In the genomic region with DNA sequence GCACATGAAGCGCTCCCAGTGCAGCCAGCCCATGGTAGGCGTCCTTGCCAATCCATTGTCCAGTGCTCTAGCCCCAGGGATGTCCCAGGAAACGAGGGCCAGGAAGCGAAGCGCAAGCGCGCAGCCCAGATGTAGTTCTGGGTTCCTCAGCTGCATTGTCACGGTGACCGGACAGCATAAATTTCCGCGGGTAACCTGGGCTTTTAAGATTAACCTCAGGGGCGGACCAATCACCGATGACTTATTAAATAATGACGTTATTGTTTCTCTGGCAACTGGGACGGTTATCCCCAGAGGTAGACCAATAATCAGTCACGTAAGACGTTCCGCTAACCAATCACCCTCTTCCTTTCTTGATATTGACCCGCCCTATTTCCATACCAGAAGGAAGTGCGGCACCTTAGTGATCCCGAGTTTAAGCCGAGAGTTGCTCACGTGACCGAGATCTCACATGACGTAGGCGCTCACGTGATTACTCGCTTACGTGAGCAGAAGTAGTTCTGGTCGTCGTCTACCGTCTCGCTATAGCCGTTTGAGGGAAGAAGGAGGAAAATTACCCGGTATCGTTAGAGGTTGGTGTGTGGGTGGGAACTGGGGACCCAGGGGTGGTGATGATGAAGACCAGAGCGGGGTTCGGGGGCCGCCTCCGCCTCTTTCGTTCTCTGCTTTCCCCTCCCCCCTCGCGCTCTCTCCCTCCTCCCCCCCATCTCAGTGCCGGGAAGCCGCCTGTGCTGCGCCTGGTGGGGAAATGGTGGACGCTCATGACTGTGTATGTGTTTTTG, we compare ENCODE assay signal across 8 cellular contexts. TPM values are rescaled to one million over a fixed set of nuclear protein-coding genes. Genes with fewer than 3 reads are reported as not detected.
DNase-seq lines count a peak whose midpoint lies in the region; ATAC-seq and TF ChIP-seq lines count a peak whose summit lies in the region.

A gene (minus strand): TSS at position 178 of the 782 bp plus-strand sequence. CDS start 22 bp downstream, at position 156.
A gene with protein sequence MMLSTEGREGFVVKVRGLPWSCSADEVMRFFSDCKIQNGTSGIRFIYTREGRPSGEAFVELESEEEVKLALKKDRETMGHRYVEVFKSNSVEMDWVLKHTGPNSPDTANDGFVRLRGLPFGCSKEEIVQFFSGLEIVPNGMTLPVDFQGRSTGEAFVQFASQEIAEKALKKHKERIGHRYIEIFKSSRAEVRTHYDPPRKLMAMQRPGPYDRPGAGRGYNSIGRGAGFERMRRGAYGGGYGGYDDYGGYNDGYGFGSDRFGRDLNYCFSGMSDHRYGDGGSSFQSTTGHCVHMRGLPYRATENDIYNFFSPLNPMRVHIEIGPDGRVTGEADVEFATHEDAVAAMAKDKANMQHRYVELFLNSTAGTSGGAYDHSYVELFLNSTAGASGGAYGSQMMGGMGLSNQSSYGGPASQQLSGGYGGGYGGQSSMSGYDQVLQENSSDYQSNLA (plus strand): TSS at position 475 of the 782 bp plus-strand sequence. CDS start 3,767 bp downstream, outside the sequence.

- H3K23ac ChIP-seq in trophoblast cell (ENCODE audit: low read length) = no peak within 1 kb of the TSS

- H3K27ac Mint-ChIP-seq in T-cell = peak within 1 kb of the TSS; percentile 98 to 99

- H3K4me1 Mint-ChIP-seq in T-cell = peaks cover 25 to 39% (median 38%) of the 10 kb centered on the region in 3 donors

- H3K79me1 ChIP-seq in trophoblast cell (ENCODE audit: low read length) = peaks cover 2% of the 10 kb centered on the region

- H2BK12ac ChIP-seq in trophoblast cell (ENCODE audit: low read length) = no peak within 1 kb of the TSS

- H3K14ac ChIP-seq in trophoblast cell (ENCODE audit: low read length) = peak within 1 kb of the TSS; percentile 79

- DNase-seq in NCI-H1436 treated with DMSO at 0.1 percent for 48 hours (lab: John Stamatoyannopoulos, UW) (peak; percentile 99), T-cell (peak; percentile 60 to 92 (median 86)), cardiac septum (ENCODE audit: low spot score) (peak; percentile 94), trophoblast cell (peak; percentile 92 to 97), transverse colon (peak; percentile 92)

- H2AFZ ChIP-seq in trophoblast cell (ENCODE audit: insufficient read depth, low read length, poor library complexity) = peak within 1 kb of the TSS; percentile 35

- TF ChIP-seq POLR2A in transverse colon (IDR thresholded peaks at IDR 0.05) = peak; percentile 86

- in situ Hi-C loops in transverse colon (cut with MboI; ENCODE audit: low pct_ligation_motif_present in 1 of 4, low pct_unique_long_range_greater_than_20kb in 1 of 4, low sequenced_read_pairs in 3 of 4) = loop anchor here in 2 of 4 donors (25.0 kb wide), 2 partner anchors 229 to 354 kb away; no protein-coding TSS in a partner anchor

- peak within 1 kb of the TSS; percentile 90 for H2BK5ac ChIP-seq in trophoblast cell (ENCODE audit: low read depth, low read length, poor library complexity)

- H3K27ac ChIP-seq in adipose tissue (ENCODE audit: low read depth, low read length) (peak within 1 kb of the TSS; percentile 90), trophoblast cell (ENCODE audit: low read depth, low read length) (peak within 1 kb of the TSS; percentile 85), transverse colon (peak within 1 kb of the TSS; percentile 81 to 94 (median 92))

- H2AK5ac ChIP-seq in trophoblast cell (ENCODE audit: low read length) = no peak within 1 kb of the TSS

- H2BK120ac ChIP-seq in trophoblast cell (ENCODE audit: insufficient read depth, low read length, poor library complexity) = peak within 1 kb of the TSS; percentile 49

- no peaks in the 10 kb centered on the region for H3K9me3 Mint-ChIP-seq in T-cell

- peak within 1 kb of the TSS; percentile 46 for H3K4ac ChIP-seq in trophoblast cell (ENCODE audit: low read depth, low read length)

- peaks cover 18% of the 10 kb centered on the region for H3K36me3 Mint-ChIP-seq in T-cell

- peaks cover 4% of the 10 kb centered on the region for H3K79me2 ChIP-seq in trophoblast cell (ENCODE audit: control insufficient read depth, insufficient read depth, low read length, poor library complexity)

- POLR2A ChIA-PET in T-cell (lab: Charles Lee) = interaction anchor here in 1 of 2 donors (0.6 kb wide), 1 partner anchor 746 kb away, joined by 3 read pairs; no protein-coding TSS in a partner anchor

- H4K91ac ChIP-seq in trophoblast cell (ENCODE audit: low read depth, low read length) = peak within 1 kb of the TSS; percentile 69

- H3K4me1 ChIP-seq in trophoblast cell (ENCODE audit: control insufficient read depth in 1 of 2, insufficient read depth in 2 of 2, low read length in 2 of 2) (no peaks in the 10 kb centered on the region), transverse colon (peaks cover 0 to 31% (median 2%) of the 10 kb centered on the region in 4 donors)

- peak within 1 kb of the TSS; percentile 89 for H3K18ac ChIP-seq in trophoblast cell (ENCODE audit: low read length)

- peak within 1 kb of the TSS; percentile 93 for H3K4me2 ChIP-seq in trophoblast cell (ENCODE audit: low read length)

- WGBS in adipose tissue, 3 donors = 0 to 25% (median 1%) methylated on average over 40 to 46 of the region's 47 CpGs
- no CpG with 5 or more reads among the region's 47 CpGs for WGBS in trophoblast cell (ENCODE audit: extremely low coverage, insufficient coverage, insufficient read length)
- 47% methylated on average over 46 of the region's 47 CpGs; no CpG with 5 or more reads in 1 of the 2 donors for WGBS in transverse colon (ENCODE audit: low coverage in 1 of 2), 2 donors

- H3K36me3 ChIP-seq in trophoblast cell (ENCODE audit: control insufficient read depth in 1 of 2, insufficient read depth in 2 of 2, low read length in 2 of 2) (peaks cover 10 to 16% of the 10 kb centered on the region in 2 experiments), transverse colon (no peaks in the 10 kb centered on the region)

- peak within 1 kb of the TSS; percentile 90 for H3K9ac ChIP-seq in trophoblast cell (ENCODE audit: low read length)

- H3K27me3 ChIP-seq in trophoblast cell (ENCODE audit: insufficient read depth, low read length) = no peaks in the 10 kb centered on the region
- no peaks in the 10 kb centered on the region for H3K27me3 ChIP-seq in transverse colon

- peak within 1 kb of the TSS; percentile 77 for H4K12ac ChIP-seq in trophoblast cell (ENCODE audit: low read depth, low read length)

- TF ChIP-seq CTCF in GM12875 (IDR thresholded peaks at IDR 0.05; ENCODE audit: borderline replicate concordance, insufficient read depth, low read depth, low read length) (no peak), transverse colon (IDR thresholded peaks at IDR 0.05) (peak in 1 of 5 experiments; percentile 43)

- peak; percentile 97 for ATAC-seq in HG02840 (IDR thresholded peaks at IDR 0.05; ENCODE audit: low FRiP score, unreplicated experiment)
- peak; percentile 94 to 98 (median 97) for ATAC-seq in T-cell (replicated peaks in 1 of 4)

- intact Hi-C loops in cardiac septum (cut with DNase I) (no loop called here), transverse colon (cut with DNase I; ENCODE audit: low total_unique reads) (no loop called here)

- H3K4me3 ChIP-seq in GM12875 (ENCODE audit: low read depth, low read length) (peak within 1 kb of the TSS; percentile 82), trophoblast cell (ENCODE audit: low read depth, low read length) (peak within 1 kb of the TSS; percentile 88), transverse colon (peak within 1 kb of the TSS; percentile 29 to 67 (median 52))

- peak; percentile 34 for TF ChIP-seq EP300 in transverse colon (IDR thresholded peaks at IDR 0.05; ENCODE audit: low read depth)

- H3K9me3 ChIP-seq in trophoblast cell (ENCODE audit: insufficient read depth, low read depth, low read length) = no peaks in the 10 kb centered on the region
- H3K9me3 ChIP-seq in transverse colon = no peaks in the 10 kb centered on the region

- peak within 1 kb of the TSS; percentile 77 to 97 (median 86) for H3K4me3 Mint-ChIP-seq in T-cell

- H3K27me3 Mint-ChIP-seq in T-cell = peaks cover 0 to 17% of the 10 kb centered on the region in 2 donors

- H4K8ac ChIP-seq in trophoblast cell (ENCODE audit: low read depth, low read length) = peak within 1 kb of the TSS; percentile 90

- CTCF ChIA-PET in T-cell (lab: Charles Lee) = no interaction called here

RNA-seq across cellular contexts. Expression of the first gene that starts in this region (rescaled TPM):
- 10 to 100 TPM; 11.3 to 22.5 (median 14.9) TPM for total RNA-seq in T-cell
- polyA plus RNA-seq in adipose tissue = 10 to 100 TPM; 11.4 to 29.5 (median 15.0) TPM
- 6.8 TPM for total RNA-seq in cardiac septum
- polyA plus RNA-seq in trophoblast cell (2013) = 121 and 137 TPM in 2 replicates
- total RNA-seq in transverse colon = 10 to 100 TPM in 2 of 4 donors, 1 to 10 TPM in 2; 1.4 to 20.8 (median 13.5) TPM

RNA-seq across cellular contexts. Expression of the second gene that starts in this region (rescaled TPM):
- total RNA-seq in T-cell (10 to 100 TPM; 32.4 to 39.5 (median 36.0) TPM), cardiac septum (55.6 TPM), transverse colon (10 to 100 TPM in 3 of 4 donors, 1 to 10 TPM in 1; 9.7 to 46.1 (median 33.2) TPM)
- 10 to 100 TPM; 27.1 to 60.3 (median 56.6) TPM for polyA plus RNA-seq in adipose tissue
- 63.1 and 66.0 TPM in 2 replicates for polyA plus RNA-seq in trophoblast cell (2013)

Comparison
In these comparisons a context has a peak if more than half of its experiments do, and no peak if none do; other contexts are left out.
1. Peak in every context shown above with its lines: DNase-seq, ATAC-seq, H3K4me3 ChIP-seq and H3K27ac ChIP-seq.